ENCODE assay signal across 28 cellular contexts in genomic region chr7:1645071-1646015, GRCh38.
"Had no signal": no experiment of that assay in that cellular context is flagged by ENCODE, and none has a peak within 500 bp of the region (broad histone marks: within the 10 kb centered on the region; RNA-seq: fewer than 3 reads in every experiment).

No MANE protein-coding gene starts in this region.

- H3K4me1 Mint-ChIP-seq: activated CD4-positive, alpha-beta memory T cell treated with anti-CD3 and anti-CD28 coated beads, Interleukin-2, amount 10 ng/mL, durations not matched to agents 7 days and 5 days; activated CD4-positive, alpha-beta T cell treated with anti-CD3 and anti-CD28 coated beads, Interleukin-2, amount 10 ng/mL, durations not matched to agents 7 days and 5 days; activated naive CD4-positive, alpha-beta T cell treated with anti-CD3 and anti-CD28 coated beads, Interleukin-2, amount 50 U/mL, for 24 hours; activated naive CD8-positive, alpha-beta T cell treated with anti-CD3 and anti-CD28 coated beads, Interleukin-2, amount 50 U/mL, for 24 hours; immature natural killer cell; stimulated activated naive CD8-positive, alpha-beta T cell treated with anti-CD3 and anti-CD28 coated beads, Interleukin-15, amount 100 ng/mL, for 72 hours had no signal

- H3K9me3 ChIP-seq: neutrophil, ovary, sigmoid colon had no signal

- H3K27ac ChIP-seq: neutrophil, ovary, sigmoid colon had no signal

- H3K36me3 ChIP-seq: neutrophil, ovary, sigmoid colon had no signal

- H3K4me3 ChIP-seq: lung, ovary, sigmoid colon had no signal

- ATAC-seq: activated naive CD8-positive, alpha-beta T cell treated with anti-CD3 and anti-CD28 coated beads, Interleukin-2, amount 50 U/mL, for 24 hours; stimulated activated memory B cell treated with anti-CD40 and anti-IgM and Interleukin-4, amounts not matched to agents 10 μg/mL and 1 μg/mL and 100 μg/mL, for 72 hours; stimulated activated naive CD8-positive, alpha-beta T cell treated with anti-CD3 and anti-CD28 coated beads, Interleukin-15, amount 100 ng/mL, for 72 hours had no signal

- H3K36me3 Mint-ChIP-seq: activated naive CD4-positive, alpha-beta T cell treated with anti-CD3 and anti-CD28 coated beads, Interleukin-2, amount 50 U/mL, for 24 hours; immature natural killer cell; stimulated activated memory B cell treated with anti-CD40 and anti-IgM and Interleukin-4, amounts not matched to agents 10 μg/mL and 1 μg/mL and 100 μg/mL, for 72 hours had no signal

- FAIRE-seq: endothelial cell of umbilical vein, small intestine had no signal

- H3K27me3 ChIP-seq: ovary had no signal

- DNase-seq: activated CD4-positive, alpha-beta memory T cell treated with anti-CD3 and anti-CD28 coated beads, Interleukin-2, amount 10 ng/mL, durations not matched to agents 7 days and 5 days; activated CD4-positive, alpha-beta T cell treated with anti-CD3 and anti-CD28 coated beads, Interleukin-2, amount 10 ng/mL, durations not matched to agents 7 days and 5 days; activated CD4-positive, CD25-positive, alpha-beta regulatory T cell treated with anti-CD3 and anti-CD28 coated beads, Interleukin-2, amount 50 U/mL, for 72 hours; activated CD8-positive, alpha-beta memory T cell treated with anti-CD3 and anti-CD28 coated beads, Interleukin-2, amount 50 U/mL, for 48 hours; activated naive CD8-positive, alpha-beta T cell treated with anti-CD3 and anti-CD28 coated beads, Interleukin-2, amount 50 U/mL, for 24 hours; activated T-cell treated with anti-CD3 and anti-CD28 coated beads, Interleukin-2, amount 50 U/mL, for 24 hours; amygdala; caudate nucleus; head of caudate nucleus; hypothalamus; immature natural killer cell; ovary; sigmoid colon; small intestine; stimulated activated CD4-positive, alpha-beta T cell treated with anti-CD3 and anti-CD28 coated beads, Interleukin-1b, Interleukin-23, amount 100 ng/mL, for 48 hours; stimulated activated CD4-positive, alpha-beta T cell treated with anti-CD3 and anti-CD28 coated beads, Interleukin-4, amount 100 ng/mL, for 4 hours; stimulated activated CD8-positive, alpha-beta memory T cell treated with anti-CD3 and anti-CD28 coated beads, Interleukin-4, amount 100 ng/mL, for 48 hours; stimulated activated naive CD8-positive, alpha-beta T cell treated with anti-CD3 and anti-CD28 coated beads, Interleukin-15, amount 100 ng/mL, for 72 hours; substantia nigra; T1000 had no signal

- H3K4me3 Mint-ChIP-seq: activated CD4-positive, alpha-beta memory T cell treated with anti-CD3 and anti-CD28 coated beads, Interleukin-2, amount 10 ng/mL, durations not matched to agents 7 days and 5 days; activated CD4-positive, alpha-beta T cell treated with anti-CD3 and anti-CD28 coated beads, Interleukin-2, amount 10 ng/mL, durations not matched to agents 7 days and 5 days; activated naive CD4-positive, alpha-beta T cell treated with anti-CD3 and anti-CD28 coated beads, Interleukin-2, amount 50 U/mL, for 24 hours; activated naive CD8-positive, alpha-beta T cell treated with anti-CD3 and anti-CD28 coated beads, Interleukin-2, amount 50 U/mL, for 24 hours; activated T-cell treated with anti-CD3 and anti-CD28 coated beads, Interleukin-2, amount 50 U/mL, for 24 hours; immature natural killer cell; nephron; stimulated activated memory B cell treated with anti-CD40 and anti-IgM and Interleukin-4, amounts not matched to agents 10 μg/mL and 1 μg/mL and 100 μg/mL, for 72 hours; stimulated activated naive CD8-positive, alpha-beta T cell treated with anti-CD3 and anti-CD28 coated beads, Interleukin-15, amount 100 ng/mL, for 72 hours; T-helper 1 cell treated with Interleukin-12 subunit alpha and Interleukin-12 subunit beta and Interleukin-4 antibody, amounts not matched to agents 30 μg/mL and 1 μg/mL, for 36 hours had no signal

- H3K27ac Mint-ChIP-seq: activated CD4-positive, alpha-beta memory T cell treated with anti-CD3 and anti-CD28 coated beads, Interleukin-2, amount 10 ng/mL, durations not matched to agents 7 days and 5 days; activated CD4-positive, alpha-beta T cell treated with anti-CD3 and anti-CD28 coated beads, Interleukin-2, amount 10 ng/mL, durations not matched to agents 7 days and 5 days; activated naive CD4-positive, alpha-beta T cell treated with anti-CD3 and anti-CD28 coated beads, Interleukin-2, amount 50 U/mL, for 24 hours; activated naive CD8-positive, alpha-beta T cell treated with anti-CD3 and anti-CD28 coated beads, Interleukin-2, amount 50 U/mL, for 24 hours; activated T-cell treated with anti-CD3 and anti-CD28 coated beads, Interleukin-2, amount 50 U/mL, for 24 hours; immature natural killer cell; nephron; progenitor cell of endocrine pancreas; stimulated activated memory B cell treated with anti-CD40 and anti-IgM and Interleukin-4, amounts not matched to agents 10 μg/mL and 1 μg/mL and 100 μg/mL, for 72 hours; stimulated activated naive CD8-positive, alpha-beta T cell treated with anti-CD3 and anti-CD28 coated beads, Interleukin-15, amount 100 ng/mL, for 72 hours; T-helper 1 cell treated with Interleukin-12 subunit alpha and Interleukin-12 subunit beta and Interleukin-4 antibody, amounts not matched to agents 30 μg/mL and 1 μg/mL, for 36 hours had no signal

- H3K9me3 Mint-ChIP-seq: activated CD4-positive, alpha-beta memory T cell treated with anti-CD3 and anti-CD28 coated beads, Interleukin-2, amount 10 ng/mL, durations not matched to agents 7 days and 5 days; activated CD4-positive, alpha-beta T cell treated with anti-CD3 and anti-CD28 coated beads, Interleukin-2, amount 10 ng/mL, durations not matched to agents 7 days and 5 days; activated naive CD4-positive, alpha-beta T cell treated with anti-CD3 and anti-CD28 coated beads, Interleukin-2, amount 50 U/mL, for 24 hours; activated naive CD8-positive, alpha-beta T cell treated with anti-CD3 and anti-CD28 coated beads, Interleukin-2, amount 50 U/mL, for 24 hours; activated T-cell treated with anti-CD3 and anti-CD28 coated beads, Interleukin-2, amount 50 U/mL, for 24 hours; immature natural killer cell; nephron; stimulated activated memory B cell treated with anti-CD40 and anti-IgM and Interleukin-4, amounts not matched to agents 10 μg/mL and 1 μg/mL and 100 μg/mL, for 72 hours; stimulated activated naive CD8-positive, alpha-beta T cell treated with anti-CD3 and anti-CD28 coated beads, Interleukin-15, amount 100 ng/mL, for 72 hours; T-helper 1 cell treated with Interleukin-12 subunit alpha and Interleukin-12 subunit beta and Interleukin-4 antibody, amounts not matched to agents 30 μg/mL and 1 μg/mL, for 36 hours had no signal

- H3K27me3 Mint-ChIP-seq: activated CD4-positive, alpha-beta memory T cell treated with anti-CD3 and anti-CD28 coated beads, Interleukin-2, amount 10 ng/mL, durations not matched to agents 7 days and 5 days; activated CD4-positive, alpha-beta T cell treated with anti-CD3 and anti-CD28 coated beads, Interleukin-2, amount 10 ng/mL, durations not matched to agents 7 days and 5 days had no signal
